ENCODE assay signal across 11 cellular contexts in genomic region chr19:2533686-2534085, GRCh38. TPM values are rescaled to one million over a fixed set of nuclear protein-coding genes. Genes with fewer than 3 reads are reported as not detected.
DNase-seq lines count a peak whose midpoint lies in the region; ATAC-seq, FAIRE-seq and TF ChIP-seq lines count a peak whose summit lies in the region.
"Had no signal": no experiment of that assay in that cellular context is flagged by ENCODE, and none has a peak within 500 bp of the region (broad histone marks: within the 10 kb centered on the region; RNA-seq: fewer than 3 reads in every experiment).

No MANE protein-coding gene starts in this region.

- no peak for TF ChIP-seq CTCF in DND-41 (IDR thresholded peaks at IDR 0.05; ENCODE audit: borderline replicate concordance, extremely low read depth, low read length, poor library complexity, severe bottlenecking)
- TF ChIP-seq CTCF in bronchial epithelial cell (IDR thresholded peaks at IDR 0.05; ENCODE audit: insufficient read depth, low read length, severe bottlenecking): no peak

- peak overlapping the region; percentile 30; the same call in 1 of the 2 replicates for H3K27ac ChIP-seq in DND-41 (ENCODE audit: low read length)

- DNase-seq in DND-41 (no peak), M059J (ENCODE audit: low read depth) (peak; percentile 55), bronchial epithelial cell (ENCODE audit: low read depth) (peak; percentile 34), head of caudate nucleus (no peak), AG20443 (ENCODE audit: low spot score) (no peak), amygdala (lab: John Stamatoyannopoulos, UW) (no peak), NCI-H82 (lab: John Stamatoyannopoulos, UW) (no peak)
- DNase-seq in naive thymus-derived CD8-positive, alpha-beta T cell: no peak
- DNase-seq: NCI-H1092 treated with DMSO at 0.1 percent for 48 hours; stimulated activated naive CD4-positive, alpha-beta T cell had no signal

- no peaks in the 10 kb centered on the region for H3K79me2 ChIP-seq in DND-41 (ENCODE audit: insufficient read depth, low read length)

- no peak overlapping the region for H3K4me2 ChIP-seq in DND-41 (ENCODE audit: insufficient read depth, low read length)

- no peaks in the 10 kb centered on the region for H3K9me3 ChIP-seq in DND-41 (ENCODE audit: insufficient read depth, low read length, severe bottlenecking)

- peak overlapping the region in 5 of 10 donors; percentile 21 to 67 (median 46) for H3K4me3 Mint-ChIP-seq in naive thymus-derived CD8-positive, alpha-beta T cell

- POLR2A ChIA-PET in naive thymus-derived CD8-positive, alpha-beta T cell (lab: Charles Lee): interaction anchor here (0.5 to 3.4 kb wide), 7 partner anchors 10 to 57 kb away, joined by 3 to 30 read pairs (median 4); partner anchors contain the start of gene GADD45B

- H3K4me3 ChIP-seq in DND-41 (ENCODE audit: low read depth in 1 of 2, low read length in 2 of 2): no peak overlapping the region
- H3K4me3 ChIP-seq in bronchial epithelial cell (ENCODE audit: low read depth, low read length): no peak overlapping the region

- FAIRE-seq in bronchial epithelial cell (lab: Jason Lieb, UNC): no peak

- no peaks in the 10 kb centered on the region for H3K36me3 ChIP-seq in DND-41 (ENCODE audit: insufficient read depth, low read length)
- no peaks in the 10 kb centered on the region for H3K36me3 ChIP-seq in bronchial epithelial cell (ENCODE audit: control insufficient read depth, insufficient read depth, low read length)

- no peaks in the 10 kb centered on the region for H3K27me3 Mint-ChIP-seq in naive thymus-derived CD8-positive, alpha-beta T cell

- ATAC-seq in DND-41 (ENCODE audit: insufficient read depth, low read depth): peak; percentile 54; the same call in 1 of the 3 replicates
- ATAC-seq in naive thymus-derived CD8-positive, alpha-beta T cell: peak; percentile 60 to 62

- peaks cover 10 to 26% (median 21%) of the 10 kb centered on the region in 4 donors for H3K4me1 Mint-ChIP-seq in naive thymus-derived CD8-positive, alpha-beta T cell

- H4K20me1 ChIP-seq in DND-41 (ENCODE audit: insufficient read depth, low read length): no peaks in the 10 kb centered on the region

- H3K9ac ChIP-seq in DND-41 (ENCODE audit: low read depth, low read length): no peak overlapping the region

- peaks cover 21% of the 10 kb centered on the region for H3K4me1 ChIP-seq in DND-41 (ENCODE audit: insufficient read depth, low read length)

- intact Hi-C loops in head of caudate nucleus (cut with DNase I): no loop called here

- no peak overlapping the region for H2AFZ ChIP-seq in DND-41 (ENCODE audit: low read depth, low read length)

- H3K36me3 Mint-ChIP-seq in naive thymus-derived CD8-positive, alpha-beta T cell: peaks cover 0 to 5% (median 2%) of the 10 kb centered on the region in 3 donors

- H3K27me3 ChIP-seq in DND-41 (ENCODE audit: insufficient read depth, low read length, poor library complexity) (no peaks in the 10 kb centered on the region), bronchial epithelial cell (ENCODE audit: control insufficient read depth, insufficient read depth, low read length) (no peaks in the 10 kb centered on the region)

- peak overlapping the region in 9 of 10 donors; percentile 2 to 90 (median 67) for H3K27ac Mint-ChIP-seq in naive thymus-derived CD8-positive, alpha-beta T cell

- H3K9me3 Mint-ChIP-seq in naive thymus-derived CD8-positive, alpha-beta T cell: peaks cover 0 to 10% (median 2%) of the 10 kb centered on the region in 9 donors

RNA-seq across cellular contexts. Expression of gene GADD45B, which starts 57.8 kb away (rescaled TPM):
- total RNA-seq in M059J (2014; rRNA removed; shearing (Covaris generic)): 38.8 and 54.0 TPM in 2 replicates
- 25.8 and 26.1 TPM in 2 replicates for total RNA-seq in bronchial epithelial cell
- total RNA-seq in naive thymus-derived CD8-positive, alpha-beta T cell: 100 to 1,000 TPM; 108 to 115 TPM
- polyA plus RNA-seq in naive thymus-derived CD8-positive, alpha-beta T cell: 10 to 100 TPM; 41.0 to 57.3 (median 43.8) TPM
- polyA plus RNA-seq: neural cell had no signal

Comparison
In these comparisons a context has a peak if more than half of its experiments do, and no peak if none do; other contexts are left out.
1. DNase-seq: peak in M059J (single experiment) and bronchial epithelial cell (single experiment); none in DND-41 (single experiment), naive thymus-derived CD8-positive, alpha-beta T cell (0 of 10), head of caudate nucleus (0 of 42), AG20443 (single experiment), amygdala (0 of 56) and NCI-H82 (single experiment).